Comparison of ENCODE assay signal across 8 cellular contexts in the genomic region with DNA sequence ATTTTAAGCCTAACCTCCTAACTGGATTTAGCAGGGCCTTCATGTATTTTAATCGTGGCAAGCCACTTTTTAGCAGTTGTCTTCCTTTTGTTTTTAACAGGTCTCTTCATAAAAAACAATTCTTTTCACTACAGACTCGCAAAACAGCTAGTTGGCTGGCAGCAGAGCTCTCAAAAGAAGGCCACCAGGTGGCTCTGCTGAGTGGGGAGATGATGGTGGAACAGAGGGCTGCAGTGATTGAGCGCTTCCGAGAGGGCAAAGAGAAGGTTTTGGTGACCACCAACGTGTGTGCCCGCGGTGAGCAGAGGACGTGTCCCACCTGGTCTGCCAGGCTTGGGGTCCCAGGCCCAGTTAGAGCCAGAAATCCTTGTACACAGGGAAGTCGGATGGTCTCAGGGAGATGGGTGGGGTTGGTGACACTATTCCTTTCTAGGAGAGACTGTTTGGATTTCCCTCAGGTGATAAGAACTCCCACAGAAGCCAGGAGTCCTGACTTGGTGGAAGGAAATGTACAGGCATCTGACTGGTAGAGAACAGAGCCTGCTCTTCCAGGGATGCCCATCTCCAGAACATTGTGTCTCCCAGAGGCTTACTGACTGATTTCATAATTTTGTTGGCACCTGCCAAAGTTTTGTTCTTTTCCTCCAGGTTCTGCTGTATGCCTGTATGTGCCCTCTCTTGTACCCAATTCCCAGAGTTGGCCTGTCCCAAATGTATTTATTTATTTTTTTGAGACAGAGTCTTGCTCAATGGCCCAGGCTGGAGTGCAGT. TPM values are rescaled to one million over a fixed set of nuclear protein-coding genes. Genes with fewer than 3 reads are reported as not detected.
DNase-seq lines count a peak whose midpoint lies in the region; ATAC-seq and TF ChIP-seq lines count a peak whose summit lies in the region.

No MANE protein-coding gene starts in this region.

- no peak overlapping the region for H3K4me3 Mint-ChIP-seq in activated T-helper 17 cell treated with anti-CD3 and anti-CD28 coated beads, Interleukin-2, amount 50 U/mL, for 72 hours

- peak; percentile 46 for ATAC-seq in activated T-helper 17 cell treated with anti-CD3 and anti-CD28 coated beads, Interleukin-2, amount 50 U/mL, for 72 hours (replicated peaks)
- no peak for ATAC-seq in GM21381 (IDR thresholded peaks at IDR 0.05; ENCODE audit: unreplicated experiment)
- ATAC-seq in GM21526 (IDR thresholded peaks at IDR 0.05; ENCODE audit: low FRiP score, unreplicated experiment) = no peak

- no peaks in the 10 kb centered on the region for H3K9me3 Mint-ChIP-seq in activated T-helper 17 cell treated with anti-CD3 and anti-CD28 coated beads, Interleukin-2, amount 50 U/mL, for 72 hours

- peaks cover 80% of the 10 kb centered on the region for H3K36me3 Mint-ChIP-seq in activated T-helper 17 cell treated with anti-CD3 and anti-CD28 coated beads, Interleukin-2, amount 50 U/mL, for 72 hours (ENCODE audit: low read depth)

- no peak overlapping the region for H3K27ac Mint-ChIP-seq in activated T-helper 17 cell treated with anti-CD3 and anti-CD28 coated beads, Interleukin-2, amount 50 U/mL, for 72 hours

- peak; percentile 78 for TF ChIP-seq CTCF in 22Rv1 (IDR thresholded peaks at IDR 0.05)
- 0 out of 2 replicates have a peak, but pooled peaks have one; percentile 20 for TF ChIP-seq CTCF in GM12874 (IDR thresholded peaks at IDR 0.05; ENCODE audit: insufficient read depth, low read depth, low read length)

- H3K27ac ChIP-seq in 22Rv1 = no peak overlapping the region

- H3K4me1 Mint-ChIP-seq in activated T-helper 17 cell treated with anti-CD3 and anti-CD28 coated beads, Interleukin-2, amount 50 U/mL, for 72 hours = no peaks in the 10 kb centered on the region

- no peaks in the 10 kb centered on the region for H3K27me3 Mint-ChIP-seq in activated T-helper 17 cell treated with anti-CD3 and anti-CD28 coated beads, Interleukin-2, amount 50 U/mL, for 72 hours

- DNase-seq in islet precursor cell = peak; percentile 63
- no peak for DNase-seq in activated gamma-delta T cell treated with Interleukin-2 at 50 U/mL for 16 hours
- no peak for DNase-seq in NCI-H526 treated with DMSO at 0.1 percent for 48 hours (lab: John Stamatoyannopoulos, UW)

RNA-seq across cellular contexts. Expression of gene DDX19A, which starts 14.9 kb away (rescaled TPM):
- total RNA-seq in activated T-helper 17 cell treated with anti-CD3 and anti-CD28 coated beads, Interleukin-2, amount 50 U/mL, for 72 hours = 10 to 100 TPM; 40.3 to 52.6 TPM

RNA-seq across cellular contexts. Expression of gene DDX19B, which starts 32.8 kb away (rescaled TPM):
- 10 to 100 TPM; 35.2 to 35.4 TPM for total RNA-seq in activated T-helper 17 cell treated with anti-CD3 and anti-CD28 coated beads, Interleukin-2, amount 50 U/mL, for 72 hours

RNA-seq across cellular contexts. Expression of gene AARS1, which starts 42.5 kb away (rescaled TPM):
- total RNA-seq in activated T-helper 17 cell treated with anti-CD3 and anti-CD28 coated beads, Interleukin-2, amount 50 U/mL, for 72 hours = 10 to 100 TPM; 52.1 to 80.6 TPM
